In genomic region chr3:132432639-132433038, GRCh38 we compare ENCODE assay signal across 10 cellular contexts. TPM values are rescaled to one million over a fixed set of nuclear protein-coding genes. Genes with fewer than 3 reads are reported as not detected.
DNase-seq lines count a peak whose midpoint lies in the region; ATAC-seq and TF ChIP-seq lines count a peak whose summit lies in the region.
"Had no signal": no experiment of that assay in that cellular context is flagged by ENCODE, and none has a peak within 500 bp of the region (broad histone marks: within the 10 kb centered on the region; RNA-seq: fewer than 3 reads in every experiment).

No MANE protein-coding gene starts in this region.

- H3K4me3 ChIP-seq in MG63 (no peak overlapping the region), brain microvascular endothelial cell (ENCODE audit: low read depth, low read length) (no peak overlapping the region)

- H3K9me3 ChIP-seq in MG63 = no peaks in the 10 kb centered on the region

- intact Hi-C loops in head of caudate nucleus (cut with DNase I) = no loop called here

- in situ Hi-C loops in brain microvascular endothelial cell (cut with HindIII; ENCODE audit: low pct_ligation_motif_present, low sequenced_read_pairs) = no loop called here

- peaks cover 9% of the 10 kb centered on the region; the same call in 1 of the 2 replicates for H3K36me3 ChIP-seq in MG63
- no peaks in the 10 kb centered on the region for H3K36me3 ChIP-seq in brain microvascular endothelial cell (replicated peaks)

- DNase-seq in DMS53 treated with DMSO at 0.1 percent for 48 hours (lab: John Stamatoyannopoulos, UW; ENCODE audit: unreplicated experiment) (peak; percentile 26), MG63 (peak; percentile 39), brain microvascular endothelial cell (peak; percentile 77), non-pigmented ciliary epithelial cell (ENCODE audit: low read depth) (peak; percentile 68), cerebellar nuclear complex (lab: John Stamatoyannopoulos, UW) (no peak), head of caudate nucleus (no peak)
- DNase-seq: activated CD8-positive, alpha-beta memory T cell treated with anti-CD3 and anti-CD28 coated beads for 24 hours; NCI-H524 had no signal

- peak overlapping the region; percentile 78 for H3K27ac ChIP-seq in brain microvascular endothelial cell
- H3K27ac ChIP-seq: parathyroid adenoma had no signal

- TF ChIP-seq CTCF in brain microvascular endothelial cell (IDR thresholded peaks at IDR 0.05; ENCODE audit: low read depth, low read length, missing control alignments) = no peak

- no peaks in the 10 kb centered on the region for H3K27me3 ChIP-seq in MG63
- H3K27me3 ChIP-seq in brain microvascular endothelial cell (replicated peaks) = no peaks in the 10 kb centered on the region

- no peak for ATAC-seq in HG02678 (IDR thresholded peaks at IDR 0.05; ENCODE audit: unreplicated experiment)

RNA-seq across cellular contexts. Expression of gene DNAJC13, which starts 15.3 kb away (rescaled TPM):
- total RNA-seq in MG63 (2014; rRNA removed; shearing (Covaris generic); ENCODE audit: low replicate concordance) = 33.7 and 44.1 TPM in 2 replicates

Comparison
In these comparisons a context has a peak if more than half of its experiments do, and no peak if none do; other contexts are left out.
1. DNase-seq: peak in DMS53 treated with DMSO at 0.1 percent for 48 hours (single experiment), MG63 (single experiment), brain microvascular endothelial cell (single experiment) and non-pigmented ciliary epithelial cell (single experiment); none in cerebellar nuclear complex (0 of 2) and head of caudate nucleus (0 of 42).